ENCODE assay signal across 16 cellular contexts in genomic region chr2:152519581-152519952, GRCh38.
DNase-seq lines count a peak whose midpoint lies in the region; ATAC-seq and TF ChIP-seq lines count a peak whose summit lies in the region.
"Had no signal": no experiment of that assay in that cellular context is flagged by ENCODE, and none has a peak within 500 bp of the region (broad histone marks: within the 10 kb centered on the region; RNA-seq: fewer than 3 reads in every experiment).

No MANE protein-coding gene starts in this region.

- H3K4me1 ChIP-seq in endodermal cell (ENCODE audit: control insufficient read depth, insufficient read depth, low read length): peaks cover 12% of the 10 kb centered on the region
- peaks cover 5 to 24% of the 10 kb centered on the region in 2 donors for H3K4me1 ChIP-seq in thoracic aorta (ENCODE audit: control insufficient read depth in 1 of 2, low read depth in 2 of 2)
- peaks cover 0 to 16% (median 0%) of the 10 kb centered on the region in 4 donors for H3K4me1 ChIP-seq in Peyer's patch

- H3K4me1 Mint-ChIP-seq in endodermal cell (peaks cover 42% of the 10 kb centered on the region), progenitor cell of endocrine pancreas (ENCODE audit: low read depth) (peaks cover 53% of the 10 kb centered on the region), nephron progenitor cell (peaks cover 35% of the 10 kb centered on the region)
- no peaks in the 10 kb centered on the region for H3K4me1 Mint-ChIP-seq in activated CD4-positive, alpha-beta memory T cell treated with anti-CD3 and anti-CD28 coated beads, Interleukin-2, amount 10 ng/mL, durations not matched to agents 7 days and 5 days
- H3K4me1 Mint-ChIP-seq: CD14-positive monocyte had no signal

- H3K4me3 Mint-ChIP-seq in endodermal cell (no peak overlapping the region), progenitor cell of endocrine pancreas (ENCODE audit: low read depth) (no peak overlapping the region), nephron progenitor cell (no peak overlapping the region)
- H3K4me3 Mint-ChIP-seq in activated CD4-positive, alpha-beta memory T cell treated with anti-CD3 and anti-CD28 coated beads, Interleukin-2, amount 10 ng/mL, durations not matched to agents 7 days and 5 days: no peak overlapping the region
- H3K4me3 Mint-ChIP-seq: CD14-positive monocyte; CD8-positive, alpha-beta T cell had no signal

- H3K4me3 ChIP-seq in endodermal cell (ENCODE audit: low read length) (peak overlapping the region; percentile 46), thoracic aorta (peak overlapping the region; percentile 60), Peyer's patch (no peak overlapping the region)
- H3K4me3 ChIP-seq: HAP-1 had no signal

- TF ChIP-seq POLR2A in Peyer's patch (IDR thresholded peaks at IDR 0.05): no peak

- POLR2A ChIA-PET in activated CD4-positive, alpha-beta memory T cell treated with anti-CD3 and anti-CD28 coated beads, Interleukin-2, amount 10 ng/mL, durations not matched to agents 7 days and 5 days (lab: Charles Lee): no interaction called here

- H3K9me3 ChIP-seq in endodermal cell (ENCODE audit: control insufficient read depth, low read length) (no peaks in the 10 kb centered on the region), thoracic aorta (no peaks in the 10 kb centered on the region), Peyer's patch (no peaks in the 10 kb centered on the region)
- H3K9me3 ChIP-seq: HAP-1 had no signal

- H3K36me3 Mint-ChIP-seq in endodermal cell (ENCODE audit: low read depth) (peaks cover 10% of the 10 kb centered on the region), progenitor cell of endocrine pancreas (ENCODE audit: insufficient read depth) (peaks cover 7% of the 10 kb centered on the region), nephron progenitor cell (ENCODE audit: low read depth) (peaks cover 18% of the 10 kb centered on the region)
- H3K36me3 Mint-ChIP-seq in activated CD4-positive, alpha-beta memory T cell treated with anti-CD3 and anti-CD28 coated beads, Interleukin-2, amount 10 ng/mL, durations not matched to agents 7 days and 5 days (ENCODE audit: low read depth): no peaks in the 10 kb centered on the region
- H3K36me3 Mint-ChIP-seq: CD14-positive monocyte; CD8-positive, alpha-beta T cell had no signal

- no peaks in the 10 kb centered on the region for H3K27me3 ChIP-seq in endodermal cell (ENCODE audit: control insufficient read depth, insufficient read depth, low read length, poor library complexity, severe bottlenecking)
- H3K27me3 ChIP-seq in thoracic aorta (replicated peaks; ENCODE audit: insufficient read depth): no peaks in the 10 kb centered on the region
- H3K27me3 ChIP-seq in Peyer's patch: no peaks in the 10 kb centered on the region

- intact Hi-C loops in Right ventricle myocardium superior (cut with DNase I) (no loop called here), left ventricle myocardium superior (cut with micrococcal nuclease) (no loop called here)

- CTCF ChIA-PET in activated CD4-positive, alpha-beta memory T cell treated with anti-CD3 and anti-CD28 coated beads, Interleukin-2, amount 10 ng/mL, durations not matched to agents 7 days and 5 days (lab: Charles Lee): no interaction called here

- WGBS in endodermal cell (ENCODE audit: insufficient coverage in 1 of 2, insufficient read length in 1 of 2), 2 experiments: 87 to 100% methylated on average over 1 of the region's 2 CpGs

- H3K9me3 Mint-ChIP-seq in endodermal cell (no peaks in the 10 kb centered on the region), progenitor cell of endocrine pancreas (ENCODE audit: low read depth) (peaks cover 3% of the 10 kb centered on the region), nephron progenitor cell (no peaks in the 10 kb centered on the region)
- H3K9me3 Mint-ChIP-seq in activated CD4-positive, alpha-beta memory T cell treated with anti-CD3 and anti-CD28 coated beads, Interleukin-2, amount 10 ng/mL, durations not matched to agents 7 days and 5 days: no peaks in the 10 kb centered on the region
- H3K9me3 Mint-ChIP-seq: CD8-positive, alpha-beta T cell had no signal

- DNase-seq in Right ventricle myocardium superior (no peak), left ventricle myocardium superior (no peak), endodermal cell (no peak), progenitor cell of endocrine pancreas (ENCODE audit: low spot score, unreplicated experiment) (no peak), thoracic aorta (ENCODE audit: low spot score) (no peak), nephron progenitor cell (no peak), Peyer's patch (no peak)
- DNase-seq in activated CD4-positive, alpha-beta memory T cell treated with anti-CD3 and anti-CD28 coated beads, Interleukin-2, amount 10 ng/mL, durations not matched to agents 7 days and 5 days: no peak
- DNase-seq: CD8-positive, alpha-beta T cell; COR-L47; DND-41; GDM1; GOT3 had no signal

- H3K27ac ChIP-seq in endodermal cell (ENCODE audit: low read depth, low read length) (no peak overlapping the region), thoracic aorta (peak overlapping the region in 1 of 2 donors; percentile 40), Peyer's patch (no peak overlapping the region)
- H3K27ac ChIP-seq: 22Rv1 had no signal

- no peak for TF ChIP-seq CTCF in endodermal cell (conservative IDR thresholded peaks at IDR 0.05)
- no peak for TF ChIP-seq CTCF in progenitor cell of endocrine pancreas (IDR thresholded peaks at IDR 0.05; ENCODE audit: unreplicated experiment)
- TF ChIP-seq CTCF in thoracic aorta (IDR thresholded peaks at IDR 0.05): no peak
- no peak for TF ChIP-seq CTCF in nephron progenitor cell (IDR thresholded peaks at IDR 0.05)
- no peak for TF ChIP-seq CTCF in Peyer's patch (IDR thresholded peaks at IDR 0.05)

- H3K36me3 ChIP-seq in endodermal cell (ENCODE audit: control insufficient read depth, insufficient read depth, low read length) (peaks cover 9% of the 10 kb centered on the region), thoracic aorta (no peaks in the 10 kb centered on the region), Peyer's patch (no peaks in the 10 kb centered on the region)
- H3K36me3 ChIP-seq: HAP-1 had no signal

- H3K27me3 Mint-ChIP-seq in endodermal cell (ENCODE audit: insufficient read depth) (peaks cover 18% of the 10 kb centered on the region), progenitor cell of endocrine pancreas (no peaks in the 10 kb centered on the region), nephron progenitor cell (ENCODE audit: low read depth, poor library complexity) (no peaks in the 10 kb centered on the region)
- H3K27me3 Mint-ChIP-seq in activated CD4-positive, alpha-beta memory T cell treated with anti-CD3 and anti-CD28 coated beads, Interleukin-2, amount 10 ng/mL, durations not matched to agents 7 days and 5 days: peaks cover 11% of the 10 kb centered on the region

- no peak overlapping the region for H3K9ac ChIP-seq in endodermal cell (ENCODE audit: extremely low read depth, low read length, poor library complexity, severe bottlenecking)

- peak; percentile 10 for ATAC-seq in Right ventricle myocardium superior (ENCODE audit: poor library complexity)
- no peak for ATAC-seq in left ventricle myocardium superior
- no peak for ATAC-seq in thoracic aorta (ENCODE audit: insufficient number of reproducible peaks, low FRiP score, low read depth)
- ATAC-seq: CD8-positive, alpha-beta T cell had no signal

- H3K27ac Mint-ChIP-seq in endodermal cell (no peak overlapping the region), progenitor cell of endocrine pancreas (peak overlapping the region; percentile 91), nephron progenitor cell (no peak overlapping the region)
- H3K27ac Mint-ChIP-seq in activated CD4-positive, alpha-beta memory T cell treated with anti-CD3 and anti-CD28 coated beads, Interleukin-2, amount 10 ng/mL, durations not matched to agents 7 days and 5 days: no peak overlapping the region
- H3K27ac Mint-ChIP-seq: CD14-positive monocyte; CD8-positive, alpha-beta T cell had no signal

Comparison
In these comparisons a context has a peak if more than half of its experiments do, and no peak if none do; other contexts are left out.
1. H3K4me3 ChIP-seq: peak in endodermal cell (single experiment) and thoracic aorta (single experiment); none in Peyer's patch (0 of 4).